16 cellular contexts compared by ENCODE assay signal in genomic region chrX:3159995-3160715, GRCh38.
"Had no signal": no experiment of that assay in that cellular context is flagged by ENCODE, and none has a peak within 500 bp of the region (broad histone marks: within the 10 kb centered on the region; RNA-seq: fewer than 3 reads in every experiment).

No MANE protein-coding gene starts in this region.

- H3K27me3 ChIP-seq: adrenal gland, cardiac muscle cell, foreskin keratinocyte, left lung, thyroid gland had no signal

- H3K36me3 Mint-ChIP-seq: activated naive CD4-positive, alpha-beta T cell treated with anti-CD3 and anti-CD28 coated beads, Interleukin-2, amount 50 U/mL, for 72 hours; natural killer cell treated with Interleukin-12 subunit alpha and Interleukin-12 subunit beta and Interleukin-15 and Interleukin-18, amount 100 ng/mL, for 72 hours had no signal

- H3K4me3 ChIP-seq: adrenal gland, cardiac muscle cell, left lung, thyroid gland had no signal

- H3K9me3 ChIP-seq: adrenal gland, left lung, thyroid gland had no signal

- H3K36me3 ChIP-seq: adrenal gland, cardiac muscle cell, left lung, thyroid gland had no signal

- H3K4me3 Mint-ChIP-seq: activated CD8-positive, alpha-beta T cell treated with anti-CD3 and anti-CD28 coated beads, Interleukin-2, amount 10 ng/mL, durations not matched to agents 7 days and 5 days; activated T-helper 1 cell treated with anti-CD3 and anti-CD28 coated beads, Interleukin-12 subunit alpha, Interleukin-12 subunit beta, Interleukin-2, Interleukin-4 antibody, amounts not matched to agents 30 ng/mL and 10 ng/mL and 1 ng/mL, durations not matched to agents 14 hours and 24 hours and 36 hours; natural killer cell treated with Interleukin-12 subunit alpha and Interleukin-12 subunit beta and Interleukin-15 and Interleukin-18, amount 100 ng/mL, for 72 hours had no signal

- DNase-seq: activated CD4-positive, alpha-beta T cell treated with anti-CD3 and anti-CD28 coated beads, Interleukin-2, amount 50 U/mL, for 1 hour; activated CD8-positive, alpha-beta T cell treated with anti-CD3 and anti-CD28 coated beads, Interleukin-2, amount 10 ng/mL, durations not matched to agents 7 days and 5 days; activated gamma-delta T cell; adrenal gland; foreskin keratinocyte; left lung; mammary epithelial cell; occipital lobe; retina; stimulated activated CD4-positive, alpha-beta T cell treated with anti-CD3 and anti-CD28 coated beads, Interleukin-4, amount 100 ng/mL, for 24 hours; stimulated activated naive CD8-positive, alpha-beta T cell treated with anti-CD3 and anti-CD28 coated beads, Interleukin-15, Interleukin-2, amounts not matched to agents 100 U/mL and 50 U/mL, for 24 hours; thyroid gland had no signal

- H3K4me1 ChIP-seq: adrenal gland, foreskin keratinocyte, left lung, thyroid gland had no signal

- H3K27ac ChIP-seq: adrenal gland, cardiac muscle cell, foreskin keratinocyte, left lung, thyroid gland had no signal

- H3K27ac Mint-ChIP-seq: activated CD8-positive, alpha-beta T cell treated with anti-CD3 and anti-CD28 coated beads, Interleukin-2, amount 10 ng/mL, durations not matched to agents 7 days and 5 days; activated naive CD4-positive, alpha-beta T cell treated with anti-CD3 and anti-CD28 coated beads, Interleukin-2, amount 50 U/mL, for 72 hours; activated T-helper 1 cell treated with anti-CD3 and anti-CD28 coated beads, Interleukin-12 subunit alpha, Interleukin-12 subunit beta, Interleukin-2, Interleukin-4 antibody, amounts not matched to agents 30 ng/mL and 10 ng/mL and 1 ng/mL, durations not matched to agents 14 hours and 24 hours and 36 hours; natural killer cell treated with Interleukin-12 subunit alpha and Interleukin-12 subunit beta and Interleukin-15 and Interleukin-18, amount 100 ng/mL, for 72 hours had no signal

- H3K9me3 Mint-ChIP-seq: activated naive CD4-positive, alpha-beta T cell treated with anti-CD3 and anti-CD28 coated beads, Interleukin-2, amount 50 U/mL, for 72 hours; activated T-helper 1 cell treated with anti-CD3 and anti-CD28 coated beads, Interleukin-12 subunit alpha, Interleukin-12 subunit beta, Interleukin-2, Interleukin-4 antibody, amounts not matched to agents 30 ng/mL and 10 ng/mL and 1 ng/mL, durations not matched to agents 14 hours and 24 hours and 36 hours had no signal
